In genomic region chr22:48248901-48249455, GRCh38 we compare ENCODE assay signal across 22 cellular contexts.
"Had no signal": no experiment of that assay in that cellular context is flagged by ENCODE, and none has a peak within 500 bp of the region (broad histone marks: within the 10 kb centered on the region; RNA-seq: fewer than 3 reads in every experiment).

No MANE protein-coding gene starts in this region.

- H3K27ac ChIP-seq: left ventricle myocardium inferior, lower lobe of right lung, ovary, skin epidermis, thyroid gland had no signal

- H3K4me1 ChIP-seq: left ventricle myocardium inferior had no signal

- DNase-seq: cerebellar nuclear complex; cortex of kidney; effector memory CD8-positive, alpha-beta T cell; hypothalamus; immature natural killer cell; islet precursor cell; kidney glomerular epithelial cell; left colon; left ventricle myocardium inferior; lower lobe of right lung; naive thymus-derived CD8-positive, alpha-beta T cell; nephron progenitor cell; occipital lobe; ovary; retina; stimulated activated CD4-positive, alpha-beta T cell treated with anti-CD3 and anti-CD28 coated beads, Interleukin-15, amount 100 ng/mL, for 24 hours; stimulated activated CD4-positive, alpha-beta T cell treated with anti-CD3 and anti-CD28 coated beads, Interleukin-2, amount 100 ng/mL, for 48 hours; stimulated activated CD8-positive, alpha-beta memory T cell treated with anti-CD3 and anti-CD28 coated beads, Interleukin-4, amount 100 ng/mL, for 48 hours; stimulated activated naive CD4-positive, alpha-beta T cell; stimulated activated naive CD8-positive, alpha-beta T cell treated with anti-CD3 and anti-CD28 coated beads, Interleukin-15, amount 100 ng/mL, for 72 hours; thyroid gland had no signal

- ATAC-seq: effector memory CD8-positive, alpha-beta T cell; left colon; naive thymus-derived CD8-positive, alpha-beta T cell; stimulated activated naive CD8-positive, alpha-beta T cell treated with anti-CD3 and anti-CD28 coated beads, Interleukin-15, amount 100 ng/mL, for 72 hours had no signal

- H3K9me3 ChIP-seq: left ventricle myocardium inferior, lower lobe of right lung, ovary, thyroid gland had no signal

- H3K4me3 ChIP-seq: left ventricle myocardium inferior, lower lobe of right lung, ovary, skin epidermis, thyroid gland had no signal

- H3K27me3 ChIP-seq: ovary, thyroid gland had no signal

- H3K36me3 ChIP-seq: left ventricle myocardium inferior, lower lobe of right lung, ovary, thyroid gland had no signal
